In the genomic region with DNA sequence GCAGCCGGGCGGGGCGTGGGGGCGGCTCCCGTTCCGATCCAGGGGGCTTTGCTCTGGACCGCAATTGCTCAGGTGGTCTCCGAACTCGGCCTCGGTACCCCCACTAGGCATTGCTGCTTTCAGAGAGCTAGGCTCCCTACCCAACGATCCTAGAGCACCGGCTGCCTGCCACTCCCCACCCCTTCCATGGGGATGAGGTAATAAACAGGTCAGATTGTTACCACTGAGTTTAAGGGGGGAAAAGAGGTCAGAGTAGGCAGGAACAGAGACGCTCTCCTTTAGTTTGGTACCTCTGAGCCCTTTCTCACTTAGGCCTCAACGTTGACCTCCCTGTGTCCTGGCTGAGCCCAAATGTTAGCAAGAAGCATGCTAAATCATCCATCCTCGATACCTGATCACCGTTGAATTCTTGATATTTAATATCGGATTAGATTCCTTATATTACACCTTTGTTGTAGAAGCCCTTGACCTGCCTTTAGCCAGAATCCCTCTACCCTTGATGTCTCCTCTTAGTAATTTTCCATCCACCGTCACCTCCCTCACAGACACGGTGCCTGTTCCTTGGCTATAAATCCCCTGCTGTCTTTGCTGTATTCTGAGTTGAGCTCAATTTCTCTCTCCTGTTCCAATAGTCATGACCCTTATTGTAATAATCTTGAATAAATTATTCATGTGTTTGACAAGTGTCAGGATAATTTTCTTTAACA, we compare ENCODE assay signal across 1 cellular context.
A peak's percentile ranks its signal among the peaks of the same experiment; 100 is the strongest.
TF ChIP-seq lines count a peak whose summit lies in the region.

No MANE protein-coding gene starts in this region.

TF ChIP-seq in HepG2, 621 proteins besides CTCF, POLR2A, EP300 and RAD21 (continued from another document):
- TF ChIP-seq, protein P1, sequence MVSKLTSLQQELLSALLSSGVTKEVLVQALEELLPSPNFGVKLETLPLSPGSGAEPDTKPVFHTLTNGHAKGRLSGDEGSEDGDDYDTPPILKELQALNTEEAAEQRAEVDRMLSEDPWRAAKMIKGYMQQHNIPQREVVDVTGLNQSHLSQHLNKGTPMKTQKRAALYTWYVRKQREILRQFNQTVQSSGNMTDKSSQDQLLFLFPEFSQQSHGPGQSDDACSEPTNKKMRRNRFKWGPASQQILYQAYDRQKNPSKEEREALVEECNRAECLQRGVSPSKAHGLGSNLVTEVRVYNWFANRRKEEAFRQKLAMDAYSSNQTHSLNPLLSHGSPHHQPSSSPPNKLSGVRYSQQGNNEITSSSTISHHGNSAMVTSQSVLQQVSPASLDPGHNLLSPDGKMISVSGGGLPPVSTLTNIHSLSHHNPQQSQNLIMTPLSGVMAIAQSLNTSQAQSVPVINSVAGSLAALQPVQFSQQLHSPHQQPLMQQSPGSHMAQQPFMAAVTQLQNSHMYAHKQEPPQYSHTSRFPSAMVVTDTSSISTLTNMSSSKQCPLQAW (CRISPR knock-in tag; IDR thresholded peaks at IDR 0.05) = peak; percentile 44
- TF ChIP-seq HMG20A (CRISPR knock-in tag; IDR thresholded peaks at IDR 0.05; ENCODE audit: borderline replicate concordance) (0 out of 2 replicates have a peak, but pooled peaks have one; percentile 0), SIN3A (IDR thresholded peaks at IDR 0.05; ENCODE audit: borderline replicate concordance, low read depth, low read length) (peak; percentile 10; the same call in 1 of the 2 replicates), KLF12 (CRISPR knock-in tag; IDR thresholded peaks at IDR 0.05; ENCODE audit: borderline replicate concordance) (0 out of 2 replicates have a peak, but pooled peaks have one; percentile 38), SAFB2 (CRISPR knock-in tag; IDR thresholded peaks at IDR 0.05; ENCODE audit: borderline replicate concordance, low read depth) (0 out of 2 replicates have a peak, but pooled peaks have one; percentile 26), ZNF207 (IDR thresholded peaks at IDR 0.05; ENCODE audit: borderline replicate concordance) (no peak), KDM6A (CRISPR knock-in tag; IDR thresholded peaks at IDR 0.05; ENCODE audit: low read depth) (0 out of 2 replicates have a peak, but pooled peaks have one; percentile 18), MIER3 (CRISPR knock-in tag; IDR thresholded peaks at IDR 0.05; ENCODE audit: borderline replicate concordance) (0 out of 2 replicates have a peak, but pooled peaks have one; percentile 5), NAIF1 (CRISPR knock-in tag; IDR thresholded peaks at IDR 0.05; ENCODE audit: borderline replicate concordance) (0 out of 2 replicates have a peak, but pooled peaks have one; percentile 8), RXRA (CRISPR knock-in tag; IDR thresholded peaks at IDR 0.05) (0 out of 2 replicates have a peak, but pooled peaks have one; percentile 4), MXD4 (CRISPR knock-in tag; IDR thresholded peaks at IDR 0.05) (peak; percentile 1; the same call in 1 of the 2 replicates), ZFP82 (CRISPR knock-in tag; IDR thresholded peaks at IDR 0.05; ENCODE audit: borderline replicate concordance) (peak; percentile 29; the same call in 1 of the 2 replicates), NCOR1 (IDR thresholded peaks at IDR 0.05; ENCODE audit: borderline replicate concordance, low read length) (no peak), KDM3A (CRISPR knock-in tag; IDR thresholded peaks at IDR 0.05; ENCODE audit: low read depth) (peak; percentile 10; the same call in 1 of the 2 replicates)
- TF ChIP-seq, protein P2, sequence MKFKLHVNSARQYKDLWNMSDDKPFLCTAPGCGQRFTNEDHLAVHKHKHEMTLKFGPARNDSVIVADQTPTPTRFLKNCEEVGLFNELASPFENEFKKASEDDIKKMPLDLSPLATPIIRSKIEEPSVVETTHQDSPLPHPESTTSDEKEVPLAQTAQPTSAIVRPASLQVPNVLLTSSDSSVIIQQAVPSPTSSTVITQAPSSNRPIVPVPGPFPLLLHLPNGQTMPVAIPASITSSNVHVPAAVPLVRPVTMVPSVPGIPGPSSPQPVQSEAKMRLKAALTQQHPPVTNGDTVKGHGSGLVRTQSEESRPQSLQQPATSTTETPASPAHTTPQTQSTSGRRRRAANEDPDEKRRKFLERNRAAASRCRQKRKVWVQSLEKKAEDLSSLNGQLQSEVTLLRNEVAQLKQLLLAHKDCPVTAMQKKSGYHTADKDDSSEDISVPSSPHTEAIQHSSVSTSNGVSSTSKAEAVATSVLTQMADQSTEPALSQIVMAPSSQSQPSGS (CRISPR knock-in tag; IDR thresholded peaks at IDR 0.05) = 0 out of 2 replicates have a peak, but pooled peaks have one; percentile 5
- TF ChIP-seq, protein P3, sequence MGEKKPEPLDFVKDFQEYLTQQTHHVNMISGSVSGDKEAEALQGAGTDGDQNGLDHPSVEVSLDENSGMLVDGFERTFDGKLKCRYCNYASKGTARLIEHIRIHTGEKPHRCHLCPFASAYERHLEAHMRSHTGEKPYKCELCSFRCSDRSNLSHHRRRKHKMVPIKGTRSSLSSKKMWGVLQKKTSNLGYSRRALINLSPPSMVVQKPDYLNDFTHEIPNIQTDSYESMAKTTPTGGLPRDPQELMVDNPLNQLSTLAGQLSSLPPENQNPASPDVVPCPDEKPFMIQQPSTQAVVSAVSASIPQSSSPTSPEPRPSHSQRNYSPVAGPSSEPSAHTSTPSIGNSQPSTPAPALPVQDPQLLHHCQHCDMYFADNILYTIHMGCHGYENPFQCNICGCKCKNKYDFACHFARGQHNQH (CRISPR knock-in tag; IDR thresholded peaks at IDR 0.05) = 0 out of 2 replicates have a peak, but pooled peaks have one; percentile 16
- TF ChIP-seq, protein P4, sequence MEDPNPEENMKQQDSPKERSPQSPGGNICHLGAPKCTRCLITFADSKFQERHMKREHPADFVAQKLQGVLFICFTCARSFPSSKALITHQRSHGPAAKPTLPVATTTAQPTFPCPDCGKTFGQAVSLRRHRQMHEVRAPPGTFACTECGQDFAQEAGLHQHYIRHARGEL (CRISPR knock-in tag; IDR thresholded peaks at IDR 0.05) = 0 out of 2 replicates have a peak, but pooled peaks have one; percentile 8
